ENCODE assay signal across 8 cellular contexts in the genomic region with DNA sequence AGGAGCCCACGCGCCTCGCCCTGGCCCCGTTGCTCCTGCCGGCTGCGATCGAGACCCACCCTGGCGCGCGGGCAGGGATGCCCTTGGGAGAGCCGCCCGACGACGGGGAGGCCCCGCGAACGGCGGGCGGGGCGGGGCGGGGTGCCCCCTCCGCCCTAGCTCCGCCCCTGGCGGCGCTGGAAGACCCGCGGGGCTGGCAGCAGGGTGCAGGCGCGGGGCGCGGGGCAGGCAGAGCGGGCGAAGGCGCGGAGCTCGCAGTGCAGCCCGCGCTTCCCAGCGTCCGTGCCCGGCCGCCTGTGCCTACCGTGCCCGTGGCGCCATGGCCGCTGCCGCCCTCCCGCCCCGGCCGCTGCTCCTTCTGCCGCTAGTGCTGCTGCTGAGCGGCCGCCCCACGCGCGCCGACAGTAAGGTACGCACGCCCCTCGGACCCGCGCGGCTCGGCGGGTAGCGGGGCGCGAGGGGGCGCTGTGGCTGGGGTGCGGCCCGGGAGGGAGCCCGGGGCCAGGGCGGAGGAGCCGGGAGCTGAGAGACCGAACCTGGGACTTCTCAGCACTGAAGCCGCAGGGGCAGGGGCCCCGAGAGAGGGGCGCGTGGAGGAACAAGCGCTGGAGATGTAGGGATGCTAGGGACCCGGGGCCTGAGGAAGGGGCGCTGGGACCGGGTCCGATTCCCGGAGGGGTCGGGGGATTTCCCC. TPM values are rescaled to one million over a fixed set of nuclear protein-coding genes. Genes with fewer than 3 reads are reported as not detected.
DNase-seq lines count a peak whose midpoint lies in the region; ATAC-seq and TF ChIP-seq lines count a peak whose summit lies in the region.

A gene (plus strand): TSS at position 182 of the 694 bp plus-strand sequence. CDS start 138 bp downstream, at position 320.

- no peak for TF ChIP-seq POLR2A in transverse colon (IDR thresholded peaks at IDR 0.05)

- ATAC-seq in T-cell (replicated peaks in 1 of 4) (peak; percentile 48 to 63 (median 56)), HG03159 (IDR thresholded peaks at IDR 0.05; ENCODE audit: unreplicated experiment) (no peak), HG03045 (IDR thresholded peaks at IDR 0.05; ENCODE audit: unreplicated experiment) (no peak)

- DNase-seq in ACHN (peak; percentile 51), T-cell (peak in 4 of 34 experiments; percentile 13 to 30 (median 16)), mucosa of gallbladder (ENCODE audit: low spot score) (no peak), transverse colon (peak; percentile 26)

- peak within 1 kb of the TSS; percentile 4 for H3K9ac ChIP-seq in endocrine pancreas (ENCODE audit: control insufficient read depth, insufficient read depth, low read length)

- TF ChIP-seq CTCF in GM12875 (IDR thresholded peaks at IDR 0.05; ENCODE audit: borderline replicate concordance, insufficient read depth, low read depth, low read length) (peak; percentile 54), transverse colon (IDR thresholded peaks at IDR 0.05) (peak in 3 of 5 experiments; percentile 24 to 31 (median 30))

- H3K4me1 Mint-ChIP-seq in T-cell = peaks cover 26 to 31% (median 29%) of the 10 kb centered on the region in 3 donors

- H3K4me3 Mint-ChIP-seq in T-cell = peak within 1 kb of the TSS; percentile 60 to 79 (median 65)

- in situ Hi-C loops in ACHN (cut with HindIII; ENCODE audit: low pct_ligation_motif_present, low pct_unique_long_range_greater_than_20kb, low sequenced_read_pairs) (no loop called here), transverse colon (cut with MboI; ENCODE audit: low pct_ligation_motif_present in 1 of 4, low pct_unique_long_range_greater_than_20kb in 1 of 4, low sequenced_read_pairs in 3 of 4) (loop anchor here (5.0 to 25.0 kb wide), 4 partner anchors 75 to 598 kb away; a partner anchor contains a TSS)

- H3K36me3 Mint-ChIP-seq in T-cell = no peaks in the 10 kb centered on the region

- H3K4me1 ChIP-seq in endocrine pancreas (ENCODE audit: control insufficient read depth, insufficient read depth, low read length) (no peaks in the 10 kb centered on the region), transverse colon (peaks cover 3 to 39% (median 21%) of the 10 kb centered on the region in 4 donors)

- no peaks in the 10 kb centered on the region for H3K9me3 Mint-ChIP-seq in T-cell

- CTCF ChIA-PET in T-cell (lab: Charles Lee) = interaction anchor here in 1 of 2 donors (0.5 to 2.3 kb wide), 3 partner anchors 11 to 76 kb away, joined by 3 to 7 read pairs (median 7); a partner anchor contains a TSS

- H3K36me3 ChIP-seq in endocrine pancreas (ENCODE audit: control insufficient read depth, insufficient read depth, low read length) = no peaks in the 10 kb centered on the region
- H3K36me3 ChIP-seq in transverse colon = no peaks in the 10 kb centered on the region

- H3K4me3 ChIP-seq in GM12875 (ENCODE audit: low read depth, low read length) (peak within 1 kb of the TSS; percentile 21), endocrine pancreas (ENCODE audit: control insufficient read depth, insufficient read depth, low read length) (no peak within 1 kb of the TSS), transverse colon (peak within 1 kb of the TSS; percentile 55 to 66 (median 60))

- H3K27ac Mint-ChIP-seq in T-cell = peak within 1 kb of the TSS in 1 of 2 donors; percentile 31

- peaks cover 2% of the 10 kb centered on the region for H3K27me3 ChIP-seq in endocrine pancreas (ENCODE audit: control insufficient read depth, insufficient read depth, low read length)
- H3K27me3 ChIP-seq in transverse colon = peaks cover 26% of the 10 kb centered on the region

- H3K27me3 Mint-ChIP-seq in T-cell = peaks cover 35 to 46% of the 10 kb centered on the region in 2 donors

- no peak for TF ChIP-seq EP300 in transverse colon (IDR thresholded peaks at IDR 0.05; ENCODE audit: low read depth)

- POLR2A ChIA-PET in T-cell (lab: Charles Lee) = no interaction called here

- H3K9me3 ChIP-seq in endocrine pancreas (ENCODE audit: control insufficient read depth, low read length) (no peaks in the 10 kb centered on the region), transverse colon (no peaks in the 10 kb centered on the region)

- H3K27ac ChIP-seq in transverse colon = peak within 1 kb of the TSS; percentile 43 to 85 (median 80)

- intact Hi-C loops in transverse colon (cut with DNase I; ENCODE audit: low total_unique reads) = loop anchor here (10.0 kb wide), 1 partner anchor 1038 kb away; no protein-coding TSS in a partner anchor

- 2% methylated on average over 65 of the region's 86 CpGs; no CpG with 5 or more reads in 1 of the 2 donors for WGBS in transverse colon (ENCODE audit: low coverage in 1 of 2), 2 donors

RNA-seq across cellular contexts. Expression of the gene that starts here (rescaled TPM):
- total RNA-seq in T-cell (under 1 TPM in 3 of 5 donors, not detected in 2; 0.07 to 0.18 (median 0.13) TPM), mucosa of gallbladder (12.7 TPM), transverse colon (10 to 100 TPM in 3 of 4 donors, 1 to 10 TPM in 1; 9.4 to 59.1 (median 16.0) TPM)

Comparison
In these comparisons a context has a peak if more than half of its experiments do, and no peak if none do; other contexts are left out.
1. RNA of the gene that starts here (total RNA-seq): 9.4 to 59.1 TPM in transverse colon and 12.7 TPM in mucosa of gallbladder (single experiment); 0.07 to 0.18 TPM in T-cell; every median in the first group is over 4 times any median in the second.
2. Peak in ATAC-seq in T-cell; RNA of the gene not detected or under 1 TPM.